In the genomic region with DNA sequence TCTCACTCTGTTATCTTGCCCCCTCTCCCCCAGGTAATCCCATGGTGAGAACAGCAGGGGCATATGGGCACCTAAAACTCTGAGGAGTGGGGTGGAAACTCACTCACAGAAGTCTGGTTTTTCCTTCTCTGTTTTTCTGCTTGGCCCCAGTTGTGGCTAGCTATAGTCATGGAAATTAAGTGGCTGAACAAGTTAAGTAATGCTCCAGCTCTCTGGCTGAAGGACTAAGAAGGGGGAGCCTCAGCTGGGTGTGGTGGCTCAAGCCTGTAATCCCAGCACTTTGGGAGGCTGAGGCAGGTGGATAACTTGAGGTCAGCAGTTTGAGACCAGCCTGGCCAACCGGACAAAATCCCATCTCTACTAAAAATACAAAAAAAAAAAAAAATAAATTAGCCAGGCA, we compare ENCODE assay signal across 23 cellular contexts.
DNase-seq lines count a peak whose midpoint lies in the region; ATAC-seq, FAIRE-seq and TF ChIP-seq lines count a peak whose summit lies in the region.
"Had no signal": no experiment of that assay in that cellular context is flagged by ENCODE, and none has a peak within 500 bp of the region (broad histone marks: within the 10 kb centered on the region; RNA-seq: fewer than 3 reads in every experiment).

No MANE protein-coding gene starts in this region.

- H3K36me3 Mint-ChIP-seq in GM23338 (ENCODE audit: low read depth): no peaks in the 10 kb centered on the region
- H3K36me3 Mint-ChIP-seq: CD8-positive, alpha-beta memory T cell had no signal

- peaks cover 42% of the 10 kb centered on the region for H3K4me1 Mint-ChIP-seq in GM23338

- POLR2A ChIA-PET in GM12878 (lab: Charles Lee): interaction anchor here (0.6 kb wide), 4 partner anchors 110 to 264 kb away, joined by 4 to 9 read pairs (median 5); no protein-coding TSS in a partner anchor

- H3K27ac ChIP-seq in GM23338 (ENCODE audit: low read depth): no peak overlapping the region
- H3K27ac ChIP-seq in GM12878 (ENCODE audit: control insufficient read depth, insufficient read depth): no peak overlapping the region
- no peak overlapping the region for H3K27ac ChIP-seq in Peyer's patch

- H3K4me3 ChIP-seq in GM23338 (peak overlapping the region; percentile 29), HAP-1 (no peak overlapping the region), GM12878 (no peak overlapping the region), Peyer's patch (no peak overlapping the region)

- peak overlapping the region; percentile 82 for H3K27ac Mint-ChIP-seq in GM23338
- H3K27ac Mint-ChIP-seq: CD8-positive, alpha-beta memory T cell had no signal

- H3K79me2 ChIP-seq in GM23338 (replicated peaks; ENCODE audit: insufficient read depth): no peaks in the 10 kb centered on the region
- no peaks in the 10 kb centered on the region for H3K79me2 ChIP-seq in GM12878 (ENCODE audit: control insufficient read depth, insufficient read depth, low read length)

- CTCF ChIA-PET in GM12878 (lab: Yijun Ruan, JAX): interaction anchor here (0.6 to 1.0 kb wide), 2 partner anchors 19 to 33 kb away, joined by 3 read pairs; no protein-coding TSS in a partner anchor

- RAD21 ChIA-PET in GM12878 (lab: Charles Lee; ENCODE audit: unreplicated experiment): interaction anchor here (0.7 to 1.9 kb wide), 5 partner anchors 72 to 269 kb away, joined by 3 to 6 read pairs (median 4); no protein-coding TSS in a partner anchor

- TF ChIP-seq POLR2A in GM12878 (IDR thresholded peaks at IDR 0.05; ENCODE audit: low read depth, low read length) (no peak), Peyer's patch (IDR thresholded peaks at IDR 0.05) (no peak)

- DNase-seq in GM23338 (ENCODE audit: low spot score): peak; percentile 53
- peak; percentile 16 to 23 for DNase-seq in HAP-1 (ENCODE audit: low spot score in 2 of 2)
- DNase-seq in GM12878 (ENCODE audit: low read depth, low spot score): no peak
- peak; percentile 20 for DNase-seq in iPS-NIHi7 (ENCODE audit: extremely low spot score)
- DNase-seq in islet precursor cell: no peak
- no peak for DNase-seq in Peyer's patch
- DNase-seq: ACHN; C1 segment of cervical spinal cord; CD8-positive, alpha-beta memory T cell; DMS53; EL; KG1; MV-4-11; NCI-H1417 treated with DMSO at 0.1 percent for 48 hours; NCI-H187 treated with DMSO at 0.1 percent for 48 hours; NCI-H2227 treated with DMSO at 0.1 percent for 48 hours; NCI-H510A treated with DMSO at 0.1 percent for 48 hours; NCI-H774; OCI-M1 had no signal

- H3K9me3 ChIP-seq in HAP-1 (no peaks in the 10 kb centered on the region), GM12878 (replicated peaks; ENCODE audit: control insufficient read depth, insufficient read depth, low read length) (no peaks in the 10 kb centered on the region), Peyer's patch (no peaks in the 10 kb centered on the region)

- H3K9me2 ChIP-seq in GM23338 (ENCODE audit: insufficient read depth): no peaks in the 10 kb centered on the region

- peaks cover 2% of the 10 kb centered on the region for H3K27me3 Mint-ChIP-seq in GM23338 (ENCODE audit: insufficient read depth, low read depth, poor library complexity)

- H3K4me1 ChIP-seq in GM23338 (ENCODE audit: insufficient read depth) (peaks cover 22% of the 10 kb centered on the region), HAP-1 (peaks cover 26% of the 10 kb centered on the region), GM12878 (ENCODE audit: control insufficient read depth, insufficient read depth, low read length) (no peaks in the 10 kb centered on the region), Peyer's patch (no peaks in the 10 kb centered on the region)

- H3F3A ChIP-seq in GM23338 (replicated peaks; ENCODE audit: low read depth): no peaks in the 10 kb centered on the region

- no TSS peak for BruUV-seq in GM12878 (replicated peaks; lab: Mats Ljungman, UMichigan)

- no peaks in the 10 kb centered on the region for H4K20me1 ChIP-seq in GM23338 (replicated peaks; ENCODE audit: insufficient read depth)
- no peaks in the 10 kb centered on the region for H4K20me1 ChIP-seq in GM12878 (ENCODE audit: control insufficient read depth, insufficient read depth)

- H3K27me3 ChIP-seq in GM23338 (ENCODE audit: insufficient read depth) (no peaks in the 10 kb centered on the region), HAP-1 (ENCODE audit: low read depth) (no peaks in the 10 kb centered on the region), GM12878 (replicated peaks in 1 of 2; ENCODE audit: control insufficient read depth in 2 of 2, insufficient read depth in 2 of 2, low read length in 1 of 2) (no peaks in the 10 kb centered on the region), Peyer's patch (no peaks in the 10 kb centered on the region)

- H3K9me3 Mint-ChIP-seq in GM23338: no peaks in the 10 kb centered on the region

- H3K4me2 ChIP-seq in GM23338 (peak overlapping the region; percentile 63), GM12878 (ENCODE audit: control insufficient read depth, insufficient read depth) (no peak overlapping the region)

- H2AFZ ChIP-seq in GM23338: 0 out of 2 replicates have a peak overlapping the region, but pooled peaks have one; percentile 0
- no peak overlapping the region for H2AFZ ChIP-seq in GM12878 (ENCODE audit: control insufficient read depth, low read depth, low read length)

- H3K36me3 ChIP-seq in GM23338 (ENCODE audit: insufficient read depth) (no peaks in the 10 kb centered on the region), HAP-1 (replicated peaks) (no peaks in the 10 kb centered on the region), GM12878 (ENCODE audit: control insufficient read depth in 2 of 2, insufficient read depth in 2 of 2, low read length in 1 of 2) (no peaks in the 10 kb centered on the region), Peyer's patch (no peaks in the 10 kb centered on the region)

- no peak for TF ChIP-seq RAD21 in GM12878 (IDR thresholded peaks at IDR 0.05; ENCODE audit: insufficient read depth, low read depth, low read length)

- H3K9ac ChIP-seq in GM12878 (ENCODE audit: control insufficient read depth, insufficient read depth, low read length): no peak overlapping the region

- in situ Hi-C loops in HAP-1 (cut with MboI; ENCODE audit: low sequenced_read_pairs): no loop called here
- in situ Hi-C loops in GM12878 (cut with MboI): no loop called here

- ATAC-seq in GM23338: peak; percentile 83
- peak; percentile 7; the same call in 1 of the 3 replicates for ATAC-seq in GM12878
- ATAC-seq in HG02852 (IDR thresholded peaks at IDR 0.05; ENCODE audit: unreplicated experiment): no peak
- ATAC-seq in HG03354 (IDR thresholded peaks at IDR 0.05; ENCODE audit: poor library complexity, severe bottlenecking, unreplicated experiment): no peak

- H3K4me3 Mint-ChIP-seq in GM23338: peak overlapping the region; percentile 43
- H3K4me3 Mint-ChIP-seq: CD8-positive, alpha-beta memory T cell had no signal

- no peak for FAIRE-seq in GM12878 (lab: Jason Lieb, UNC)
- FAIRE-seq: GM12892, H54 had no signal

- no peak for TF ChIP-seq CTCF in GM23338 (conservative IDR thresholded peaks at IDR 0.05; ENCODE audit: low read depth in 2 of 2)
- no peak for TF ChIP-seq CTCF in GM12878 (IDR thresholded peaks at IDR 0.05 in 2 of 3, conservative IDR thresholded peaks at IDR 0.05 in 1 of 3; ENCODE audit: control insufficient read depth in 2 of 3, extremely low read depth in 1 of 3, insufficient read depth in 1 of 3, low read depth in 3 of 3, low read length in 3 of 3)
- no peak for TF ChIP-seq CTCF in Peyer's patch (IDR thresholded peaks at IDR 0.05)

- no peak for TF ChIP-seq EP300 in GM12878 (IDR thresholded peaks at IDR 0.05; ENCODE audit: borderline replicate concordance in 1 of 2, control insufficient read depth in 1 of 2, low read depth in 2 of 2, low read length in 2 of 2)

- 33% methylated on average over 1 of the region's 1 CpG for WGBS in GM12878 (ENCODE audit: insufficient coverage, insufficient replicate concordance, low lambda C conversion rate, missing lambda C conversion rate)

- SMC1A ChIA-PET in GM12878 (lab: Charles Lee; ENCODE audit: uncharacterized antibody, unreplicated experiment): interaction anchor here (0.6 to 1.2 kb wide), 6 partner anchors 9 to 222 kb away, joined by 3 to 4 read pairs (median 3); no protein-coding TSS in a partner anchor

- intact Hi-C loops in GM12878 (cut with micrococcal nuclease; ENCODE audit: unreplicated experiment): loop anchor here (2.0 to 5.0 kb wide), 2 partner anchors 67 to 95 kb away; no protein-coding TSS in a partner anchor

TF ChIP-seq in GM23338, 12 proteins besides CTCF, POLR2A, EP300 and RAD21 (continues in another document):
- no peak for TF ChIP-seq JUNB (IDR thresholded peaks at IDR 0.05; ENCODE audit: unreplicated experiment)

TF ChIP-seq in GM12878, 131 proteins besides CTCF, POLR2A, EP300 and RAD21 (continues in another document):
- TF ChIP-seq, protein P1, sequence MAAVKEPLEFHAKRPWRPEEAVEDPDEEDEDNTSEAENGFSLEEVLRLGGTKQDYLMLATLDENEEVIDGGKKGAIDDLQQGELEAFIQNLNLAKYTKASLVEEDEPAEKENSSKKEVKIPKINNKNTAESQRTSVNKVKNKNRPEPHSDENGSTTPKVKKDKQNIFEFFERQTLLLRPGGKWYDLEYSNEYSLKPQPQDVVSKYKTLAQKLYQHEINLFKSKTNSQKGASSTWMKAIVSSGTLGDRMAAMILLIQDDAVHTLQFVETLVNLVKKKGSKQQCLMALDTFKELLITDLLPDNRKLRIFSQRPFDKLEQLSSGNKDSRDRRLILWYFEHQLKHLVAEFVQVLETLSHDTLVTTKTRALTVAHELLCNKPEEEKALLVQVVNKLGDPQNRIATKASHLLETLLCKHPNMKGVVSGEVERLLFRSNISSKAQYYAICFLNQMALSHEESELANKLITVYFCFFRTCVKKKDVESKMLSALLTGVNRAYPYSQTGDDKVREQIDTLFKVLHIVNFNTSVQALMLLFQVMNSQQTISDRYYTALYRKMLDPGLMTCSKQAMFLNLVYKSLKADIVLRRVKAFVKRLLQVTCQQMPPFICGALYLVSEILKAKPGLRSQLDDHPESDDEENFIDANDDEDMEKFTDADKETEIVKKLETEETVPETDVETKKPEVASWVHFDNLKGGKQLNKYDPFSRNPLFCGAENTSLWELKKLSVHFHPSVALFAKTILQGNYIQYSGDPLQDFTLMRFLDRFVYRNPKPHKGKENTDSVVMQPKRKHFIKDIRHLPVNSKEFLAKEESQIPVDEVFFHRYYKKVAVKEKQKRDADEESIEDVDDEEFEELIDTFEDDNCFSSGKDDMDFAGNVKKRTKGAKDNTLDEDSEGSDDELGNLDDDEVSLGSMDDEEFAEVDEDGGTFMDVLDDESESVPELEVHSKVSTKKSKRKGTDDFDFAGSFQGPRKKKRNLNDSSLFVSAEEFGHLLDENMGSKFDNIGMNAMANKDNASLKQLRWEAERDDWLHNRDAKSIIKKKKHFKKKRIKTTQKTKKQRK (IDR thresholded peaks at IDR 0.05; ENCODE audit: low read depth, low read length): no peak
- no peak for TF ChIP-seq ZSCAN29 (IDR thresholded peaks at IDR 0.05)
- no peak for TF ChIP-seq TAF1 (IDR thresholded peaks at IDR 0.05; ENCODE audit: borderline replicate concordance, low read depth, low read length)
- no peak for TF ChIP-seq CBX5 (IDR thresholded peaks at IDR 0.05; ENCODE audit: low read depth)

Comparison
In these comparisons a context has a peak if more than half of its experiments do, and no peak if none do; other contexts are left out.
1. ATAC-seq: peak in GM23338 (single experiment) and GM12878 (single experiment); none in HG02852 (single experiment) and HG03354 (single experiment).
2. DNase-seq: peak in GM23338 (single experiment), HAP-1 (2 of 2) and iPS-NIHi7 (single experiment); none in GM12878 (single experiment), islet precursor cell (single experiment) and Peyer's patch (0 of 3).